Comparison of ENCODE assay signal across 1 cellular context in the genomic region with DNA sequence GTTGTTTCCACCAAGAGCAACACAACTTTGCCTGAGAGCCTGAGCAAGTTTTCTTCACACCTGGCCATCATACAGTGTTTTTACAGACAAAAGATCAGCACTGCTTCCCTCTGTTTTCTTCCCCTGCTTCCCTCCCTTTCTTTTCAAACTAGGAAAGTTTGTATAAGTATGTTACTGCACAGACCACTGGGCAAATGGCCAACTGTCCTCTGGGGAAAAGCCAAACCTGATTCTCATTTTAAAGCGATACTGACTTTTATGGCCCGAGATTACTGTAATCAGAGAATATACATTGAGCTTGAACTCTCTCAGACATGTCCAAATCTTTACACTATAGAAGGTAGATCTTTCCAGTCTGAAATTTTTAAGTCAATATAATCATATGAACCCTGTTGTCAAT.
TF ChIP-seq lines count a peak whose summit lies in the region.

No MANE protein-coding gene starts in this region.

TF ChIP-seq in WTC11, 78 proteins besides CTCF, POLR2A, EP300 and RAD21 (continued from another document):
- TF ChIP-seq, protein P1, sequence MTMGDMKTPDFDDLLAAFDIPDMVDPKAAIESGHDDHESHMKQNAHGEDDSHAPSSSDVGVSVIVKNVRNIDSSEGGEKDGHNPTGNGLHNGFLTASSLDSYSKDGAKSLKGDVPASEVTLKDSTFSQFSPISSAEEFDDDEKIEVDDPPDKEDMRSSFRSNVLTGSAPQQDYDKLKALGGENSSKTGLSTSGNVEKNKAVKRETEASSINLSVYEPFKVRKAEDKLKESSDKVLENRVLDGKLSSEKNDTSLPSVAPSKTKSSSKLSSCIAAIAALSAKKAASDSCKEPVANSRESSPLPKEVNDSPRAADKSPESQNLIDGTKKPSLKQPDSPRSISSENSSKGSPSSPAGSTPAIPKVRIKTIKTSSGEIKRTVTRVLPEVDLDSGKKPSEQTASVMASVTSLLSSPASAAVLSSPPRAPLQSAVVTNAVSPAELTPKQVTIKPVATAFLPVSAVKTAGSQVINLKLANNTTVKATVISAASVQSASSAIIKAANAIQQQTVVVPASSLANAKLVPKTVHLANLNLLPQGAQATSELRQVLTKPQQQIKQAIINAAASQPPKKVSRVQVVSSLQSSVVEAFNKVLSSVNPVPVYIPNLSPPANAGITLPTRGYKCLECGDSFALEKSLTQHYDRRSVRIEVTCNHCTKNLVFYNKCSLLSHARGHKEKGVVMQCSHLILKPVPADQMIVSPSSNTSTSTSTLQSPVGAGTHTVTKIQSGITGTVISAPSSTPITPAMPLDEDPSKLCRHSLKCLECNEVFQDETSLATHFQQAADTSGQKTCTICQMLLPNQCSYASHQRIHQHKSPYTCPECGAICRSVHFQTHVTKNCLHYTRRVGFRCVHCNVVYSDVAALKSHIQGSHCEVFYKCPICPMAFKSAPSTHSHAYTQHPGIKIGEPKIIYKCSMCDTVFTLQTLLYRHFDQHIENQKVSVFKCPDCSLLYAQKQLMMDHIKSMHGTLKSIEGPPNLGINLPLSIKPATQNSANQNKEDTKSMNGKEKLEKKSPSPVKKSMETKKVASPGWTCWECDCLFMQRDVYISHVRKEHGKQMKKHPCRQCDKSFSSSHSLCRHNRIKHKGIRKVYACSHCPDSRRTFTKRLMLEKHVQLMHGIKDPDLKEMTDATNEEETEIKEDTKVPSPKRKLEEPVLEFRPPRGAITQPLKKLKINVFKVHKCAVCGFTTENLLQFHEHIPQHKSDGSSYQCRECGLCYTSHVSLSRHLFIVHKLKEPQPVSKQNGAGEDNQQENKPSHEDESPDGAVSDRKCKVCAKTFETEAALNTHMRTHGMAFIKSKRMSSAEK (CRISPR knock-in tag; IDR thresholded peaks at IDR 0.05; ENCODE audit: borderline replicate concordance): no peak
- TF ChIP-seq SMAD3 (CRISPR knock-in tag; IDR thresholded peaks at IDR 0.05; ENCODE audit: borderline replicate concordance) (no peak), RORB (CRISPR knock-in tag; IDR thresholded peaks at IDR 0.05) (no peak), TP53 (CRISPR knock-in tag; IDR thresholded peaks at IDR 0.05) (no peak), NR2C2 (CRISPR knock-in tag; IDR thresholded peaks at IDR 0.05) (no peak), PREB (CRISPR knock-in tag; IDR thresholded peaks at IDR 0.05; ENCODE audit: borderline replicate concordance) (no peak), CREM (CRISPR knock-in tag; IDR thresholded peaks at IDR 0.05) (no peak)
